ENCODE assay signal across 1 cellular context in genomic region chr1:206186826-206187225, GRCh38. TPM values are rescaled to one million over a fixed set of nuclear protein-coding genes. Genes with fewer than 3 reads are reported as not detected.
"Had no signal": no experiment of that assay in that cellular context is flagged by ENCODE, and none has a peak within 500 bp of the region (broad histone marks: within the 10 kb centered on the region; RNA-seq: fewer than 3 reads in every experiment).

No MANE protein-coding gene starts in this region.

RNA-seq across cellular contexts. Expression of gene FAM72A, which starts 15.8 kb away (rescaled TPM):
- total RNA-seq: ureter had no signal
